ENCODE assay signal across 10 cellular contexts in the genomic region with DNA sequence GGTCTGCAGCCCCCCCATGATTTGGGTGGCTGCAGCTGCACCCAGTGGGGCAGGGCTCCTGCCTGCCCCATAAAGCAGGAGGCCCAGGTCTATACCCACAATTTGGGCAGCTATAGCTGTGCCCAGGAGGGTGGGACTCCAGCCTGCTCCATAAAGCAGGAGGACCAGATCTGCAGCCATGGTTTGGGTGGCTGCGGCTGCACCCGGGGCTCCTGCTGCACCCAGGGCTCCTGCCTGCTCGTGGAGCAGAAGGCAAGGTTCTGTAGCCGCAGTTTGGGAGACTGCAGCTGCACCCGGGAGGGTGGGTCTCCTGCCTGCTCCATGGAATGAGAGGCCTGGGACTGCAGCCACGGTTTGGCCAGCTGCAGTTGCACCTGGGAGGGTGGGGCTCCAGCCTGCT.
"Had no signal": no experiment of that assay in that cellular context is flagged by ENCODE, and none has a peak within 500 bp of the region (broad histone marks: within the 10 kb centered on the region; RNA-seq: fewer than 3 reads in every experiment).

No MANE protein-coding gene starts in this region.

- ATAC-seq: GM23338, HCT116, K562 had no signal

- H3K4me2 ChIP-seq: GM23338 had no signal

- H3K4me1 Mint-ChIP-seq: GM23338 had no signal

- H3K9me3 Mint-ChIP-seq: HFFc6 had no signal

- H3K4me3 Mint-ChIP-seq: GM23338, HFFc6 had no signal

- H3K4me1 ChIP-seq: HAP-1 had no signal

- FAIRE-seq: H1, H54, HTR-8/SVneo, K562 had no signal

- H3K9me3 ChIP-seq: HAP-1 had no signal

- H3K27ac Mint-ChIP-seq: GM23338, HFFc6 had no signal

- H3K4me3 ChIP-seq: GM23338, HAP-1, K562 had no signal

- DNase-seq: HFFc6, IMR-90, KG1 had no signal
